In the genomic region with DNA sequence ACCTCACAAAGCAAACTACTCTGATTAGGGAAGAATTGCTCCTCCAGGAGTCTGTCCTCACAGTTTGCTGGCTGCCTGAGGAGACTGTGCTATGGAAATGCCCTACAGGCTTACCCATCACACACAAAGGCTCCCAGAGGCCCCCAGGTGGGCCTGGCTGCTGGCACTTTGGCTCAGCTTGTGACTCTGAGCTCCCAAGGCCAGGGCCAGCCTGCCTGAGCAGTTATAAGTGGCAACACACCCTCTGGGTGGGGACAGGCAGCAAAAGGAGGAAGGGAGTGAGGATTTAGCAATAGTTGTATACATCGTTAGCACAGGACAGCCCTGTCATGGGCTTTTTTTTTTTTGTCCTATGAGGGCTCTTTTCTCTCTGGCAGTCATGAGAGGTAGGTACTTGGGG, we compare ENCODE assay signal across 12 cellular contexts.
DNase-seq lines count a peak whose midpoint lies in the region; ATAC-seq and TF ChIP-seq lines count a peak whose summit lies in the region.
"Had no signal": no experiment of that assay in that cellular context is flagged by ENCODE, and none has a peak within 500 bp of the region (broad histone marks: within the 10 kb centered on the region; RNA-seq: fewer than 3 reads in every experiment).

No MANE protein-coding gene starts in this region.

- peak; percentile 65 for ATAC-seq in Right ventricle myocardium inferior
- peak; percentile 16 for ATAC-seq in effector memory CD8-positive, alpha-beta T cell (replicated peaks)
- ATAC-seq in omental fat pad (ENCODE audit: low FRiP score) = no peak
- ATAC-seq: activated T-cell treated with anti-CD3 and anti-CD28 coated beads, Interleukin-2, amount 50 U/mL, for 72 hours; stimulated activated naive B cell treated with anti-CD40 and anti-IgM and Interleukin-4, amounts not matched to agents 10 μg/mL and 1 μg/mL and 100 μg/mL, for 72 hours had no signal

- no peak overlapping the region for H3K27ac ChIP-seq in right atrium auricular region

- TF ChIP-seq CTCF in right atrium auricular region (IDR thresholded peaks at IDR 0.05) = no peak
- no peak for TF ChIP-seq CTCF in mesothelial cell of epicardium (IDR thresholded peaks at IDR 0.05; ENCODE audit: unreplicated experiment)
- no peak for TF ChIP-seq CTCF in omental fat pad (IDR thresholded peaks at IDR 0.05)

- H3K27me3 ChIP-seq in right atrium auricular region = no peaks in the 10 kb centered on the region

- H3K36me3 ChIP-seq in right atrium auricular region = no peaks in the 10 kb centered on the region

- H3K36me3 Mint-ChIP-seq in effector memory CD8-positive, alpha-beta T cell (ENCODE audit: insufficient read depth) = no peaks in the 10 kb centered on the region
- H3K36me3 Mint-ChIP-seq in mesothelial cell of epicardium = peaks cover 14% of the 10 kb centered on the region
- H3K36me3 Mint-ChIP-seq: stimulated activated naive B cell treated with anti-CD40 and anti-IgM and Interleukin-4, amounts not matched to agents 10 μg/mL and 1 μg/mL and 100 μg/mL, for 72 hours had no signal

- H3K4me3 Mint-ChIP-seq in effector memory CD8-positive, alpha-beta T cell = no peak overlapping the region
- H3K4me3 Mint-ChIP-seq in mesothelial cell of epicardium = no peak overlapping the region
- H3K4me3 Mint-ChIP-seq: activated T-cell treated with anti-CD3 and anti-CD28 coated beads, Interleukin-2, amount 50 U/mL, for 72 hours; stimulated activated naive B cell treated with anti-CD40 and anti-IgM and Interleukin-4, amounts not matched to agents 10 μg/mL and 1 μg/mL and 100 μg/mL, for 72 hours had no signal

- no peak overlapping the region for H3K27ac Mint-ChIP-seq in effector memory CD8-positive, alpha-beta T cell
- H3K27ac Mint-ChIP-seq in mesothelial cell of epicardium = peak overlapping the region; percentile 74
- H3K27ac Mint-ChIP-seq: activated T-cell treated with anti-CD3 and anti-CD28 coated beads, Interleukin-2, amount 50 U/mL, for 72 hours; stimulated activated naive B cell treated with anti-CD40 and anti-IgM and Interleukin-4, amounts not matched to agents 10 μg/mL and 1 μg/mL and 100 μg/mL, for 72 hours had no signal

- peaks cover 0 to 42% of the 10 kb centered on the region in 2 donors for H3K4me1 ChIP-seq in right atrium auricular region

- intact Hi-C loops in Right ventricle myocardium inferior (cut with DNase I) (no loop called here), head of caudate nucleus (cut with DNase I) (no loop called here)

- no peaks in the 10 kb centered on the region for H3K4me1 Mint-ChIP-seq in effector memory CD8-positive, alpha-beta T cell (ENCODE audit: low read depth in 2 of 2)
- peaks cover 86% of the 10 kb centered on the region for H3K4me1 Mint-ChIP-seq in mesothelial cell of epicardium
- H3K4me1 Mint-ChIP-seq: stimulated activated naive B cell treated with anti-CD40 and anti-IgM and Interleukin-4, amounts not matched to agents 10 μg/mL and 1 μg/mL and 100 μg/mL, for 72 hours had no signal

- no peaks in the 10 kb centered on the region for H3K9me3 Mint-ChIP-seq in effector memory CD8-positive, alpha-beta T cell
- H3K9me3 Mint-ChIP-seq in mesothelial cell of epicardium = no peaks in the 10 kb centered on the region
- H3K9me3 Mint-ChIP-seq: activated T-cell treated with anti-CD3 and anti-CD28 coated beads, Interleukin-2, amount 50 U/mL, for 72 hours; stimulated activated naive B cell treated with anti-CD40 and anti-IgM and Interleukin-4, amounts not matched to agents 10 μg/mL and 1 μg/mL and 100 μg/mL, for 72 hours had no signal

- DNase-seq in Right ventricle myocardium inferior (ENCODE audit: missing footprints) (peak; percentile 78), right atrium auricular region (ENCODE audit: low spot score) (no peak), mesothelial cell of epicardium (ENCODE audit: low spot score in 2 of 2, unreplicated experiment in 2 of 2) (no peak), head of caudate nucleus (no peak), omental fat pad (ENCODE audit: low spot score) (no peak), superior temporal gyrus (ENCODE audit: extremely low spot score) (no peak), cerebellar nuclear complex (lab: John Stamatoyannopoulos, UW) (no peak)
- DNase-seq in effector memory CD8-positive, alpha-beta T cell = no peak
- DNase-seq: activated T-cell treated with anti-CD3 and anti-CD28 coated beads, Interleukin-2, amount 50 U/mL, for 72 hours; EL; OCI-M1; stimulated activated naive B cell treated with anti-CD40 and anti-IgM and Interleukin-4, amounts not matched to agents 10 μg/mL and 1 μg/mL and 100 μg/mL, for 72 hours had no signal

- no peak overlapping the region for H3K4me3 ChIP-seq in right atrium auricular region

- H3K9me3 ChIP-seq in right atrium auricular region = no peaks in the 10 kb centered on the region

- peaks cover 26 to 29% of the 10 kb centered on the region in 2 donors for H3K27me3 Mint-ChIP-seq in effector memory CD8-positive, alpha-beta T cell
- no peaks in the 10 kb centered on the region for H3K27me3 Mint-ChIP-seq in mesothelial cell of epicardium (ENCODE audit: low read depth)
